ENCODE assay signal across 8 cellular contexts in the genomic region with DNA sequence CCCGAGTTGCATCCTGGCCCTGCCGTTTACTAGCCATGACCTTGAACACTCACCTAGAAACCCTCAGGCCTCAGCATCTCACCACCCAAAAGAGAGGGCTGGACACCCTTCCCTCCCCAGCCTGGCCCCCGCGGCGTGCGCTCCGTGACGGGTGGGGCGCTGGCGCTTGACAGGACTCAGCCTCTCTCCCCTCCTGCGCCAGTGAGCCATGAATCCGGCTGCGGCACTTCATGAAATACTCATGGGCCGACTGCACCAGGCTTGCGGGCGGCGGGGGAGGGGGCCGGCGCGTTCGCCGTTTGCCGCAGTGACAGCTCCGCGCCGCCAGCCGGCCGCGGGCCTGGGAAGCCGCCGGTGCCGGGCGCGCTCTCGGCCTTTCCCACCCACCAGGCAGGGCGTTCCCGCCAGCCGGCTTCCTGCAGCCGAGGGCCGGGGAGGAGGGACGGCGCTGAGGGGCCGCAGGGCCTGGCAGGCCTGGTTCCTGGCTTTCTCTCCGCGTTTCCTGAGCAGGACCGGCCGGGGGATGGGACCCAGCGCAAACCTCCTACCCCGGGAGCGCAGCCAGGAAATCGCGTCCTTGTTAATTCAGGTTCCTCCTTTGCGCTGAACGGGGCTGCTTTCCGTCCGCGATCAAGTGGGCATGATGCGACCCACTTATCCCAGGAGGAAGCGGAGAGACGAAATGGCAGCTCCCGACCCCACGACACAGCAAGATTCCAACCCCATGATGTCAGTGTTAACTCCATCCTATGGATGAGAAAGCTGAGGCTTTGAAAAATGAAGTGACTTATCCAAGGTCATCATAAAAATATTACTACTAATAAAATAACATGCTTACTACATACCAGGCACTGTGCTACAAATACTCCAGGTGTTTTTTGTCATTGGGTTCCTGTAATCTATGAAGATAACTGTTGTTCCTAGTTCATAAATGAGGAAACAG. TPM values are rescaled to one million over a fixed set of nuclear protein-coding genes. Genes with fewer than 3 reads are reported as not detected.
DNase-seq lines count a peak whose midpoint lies in the region; ATAC-seq and TF ChIP-seq lines count a peak whose summit lies in the region.

No MANE protein-coding gene starts in this region.

- ATAC-seq in GM18873 (IDR thresholded peaks at IDR 0.05; ENCODE audit: low FRiP score, unreplicated experiment), result no peak

- peak overlapping the region; percentile 85 for H3K27ac ChIP-seq in brain microvascular endothelial cell
- H3K27ac ChIP-seq in sigmoid colon, result peak overlapping the region; percentile 84 to 93 (median 90)

- DNase-seq in Caki2 (ENCODE audit: low read depth), result peak; percentile 81
- DNase-seq in GM20000 (ENCODE audit: low spot score), result peak; percentile 89
- peak; percentile 81 for DNase-seq in M059J (ENCODE audit: low read depth)
- DNase-seq in UCSD-AML1 (lab: John Stamatoyannopoulos, UW; ENCODE audit: unreplicated experiment), result peak; percentile 81
- peak; percentile 78 for DNase-seq in brain microvascular endothelial cell
- peak; percentile 91 for DNase-seq in sigmoid colon

- H3K36me3 ChIP-seq in brain microvascular endothelial cell (replicated peaks) (no peaks in the 10 kb centered on the region), sigmoid colon (no peaks in the 10 kb centered on the region)

- in situ Hi-C loops in Caki2 (cut with HindIII; ENCODE audit: low pct_unique_long_range_greater_than_20kb, low sequenced_read_pairs), result no loop called here
- in situ Hi-C loops in brain microvascular endothelial cell (cut with HindIII; ENCODE audit: low pct_ligation_motif_present, low sequenced_read_pairs), result no loop called here

- TF ChIP-seq EP300 in sigmoid colon (IDR thresholded peaks at IDR 0.05), result no peak

- H3K4me3 ChIP-seq in brain microvascular endothelial cell (ENCODE audit: low read depth, low read length), result peak overlapping the region; percentile 60
- H3K4me3 ChIP-seq in iPS-18c (ENCODE audit: insufficient read depth, low read depth, low read length), result peak overlapping the region; percentile 71
- H3K4me3 ChIP-seq in sigmoid colon, result peak overlapping the region; percentile 42 to 64 (median 56)

- TF ChIP-seq CTCF in GM20000 (IDR thresholded peaks at IDR 0.05; ENCODE audit: extremely low read depth, missing control alignments) (no peak), brain microvascular endothelial cell (IDR thresholded peaks at IDR 0.05; ENCODE audit: low read depth, low read length, missing control alignments) (no peak), sigmoid colon (IDR thresholded peaks at IDR 0.05) (peak in 2 of 4 experiments; percentile 17 to 40)

- H3K4me1 ChIP-seq in sigmoid colon, result peaks cover 0 to 21% (median 17%) of the 10 kb centered on the region in 4 donors

- intact Hi-C loops in sigmoid colon (cut with DNase I), result loop anchor here (1.0 to 10.0 kb wide), 3 partner anchors 9 to 380 kb away; a partner anchor contains a TSS

- WGBS in sigmoid colon, 2 donors, result 1 to 2% methylated on average over 62 of the region's 62 CpGs

- TF ChIP-seq POLR2A in sigmoid colon (IDR thresholded peaks at IDR 0.05), result no peak

- H3K9me3 ChIP-seq in iPS-18c (ENCODE audit: control insufficient read depth, insufficient read depth, low read length) (no peaks in the 10 kb centered on the region), sigmoid colon (no peaks in the 10 kb centered on the region)

- H3K27me3 ChIP-seq in brain microvascular endothelial cell (replicated peaks) (no peaks in the 10 kb centered on the region), sigmoid colon (no peaks in the 10 kb centered on the region)

RNA-seq across cellular contexts. Expression of a gene that starts 9.1 kb away (rescaled TPM):
- 10.9 and 17.0 TPM in 2 replicates for total RNA-seq in Caki2 (2014; rRNA removed; shearing (Covaris generic); ENCODE audit: low replicate concordance)
- 24.2 and 33.9 TPM in 2 replicates for total RNA-seq in M059J (2014; rRNA removed; shearing (Covaris generic))
- 10 to 100 TPM; 13.3 to 20.9 (median 17.9) TPM for total RNA-seq in sigmoid colon
- 10 to 100 TPM in 2 of 3 donors, 1 to 10 TPM in 1; 6.0 to 14.0 (median 12.7) TPM for polyA plus RNA-seq in sigmoid colon

RNA-seq across cellular contexts. Expression of a gene that starts 39.6 kb away (rescaled TPM):
- 0.52 and 1.5 TPM in 2 replicates for total RNA-seq in Caki2 (2014; rRNA removed; shearing (Covaris generic); ENCODE audit: low replicate concordance)
- 0.22 and 0.39 TPM in 2 replicates for total RNA-seq in M059J (2014; rRNA removed; shearing (Covaris generic))
- total RNA-seq in sigmoid colon, result not detected
- under 1 TPM in 2 of 3 donors, not detected in 1; 0.13 to 0.46 TPM for polyA plus RNA-seq in sigmoid colon
